8 cellular contexts compared by ENCODE assay signal in genomic region chr17:77429985-77430752, GRCh38.
DNase-seq lines count a peak whose midpoint lies in the region; ATAC-seq and TF ChIP-seq lines count a peak whose summit lies in the region.

No MANE protein-coding gene starts in this region.

- H3K4me1 Mint-ChIP-seq in CD4-positive, alpha-beta T cell (ENCODE audit: low read depth), result peaks cover 93% of the 10 kb centered on the region
- peaks cover 74% of the 10 kb centered on the region for H3K4me1 Mint-ChIP-seq in activated naive CD8-positive, alpha-beta T cell treated with anti-CD3 and anti-CD28 coated beads for 36 hours

- H3K79me2 ChIP-seq in SK-N-SH (ENCODE audit: insufficient read depth), result peaks cover 69% of the 10 kb centered on the region

- peak; percentile 80 to 98 for TF ChIP-seq EP300 in SK-N-SH (IDR thresholded peaks at IDR 0.05; ENCODE audit: borderline replicate concordance in 1 of 2, low read depth in 1 of 2, low read length in 1 of 2)
- TF ChIP-seq EP300 in upper lobe of left lung (IDR thresholded peaks at IDR 0.05), result peak in 1 of 4 donors; percentile 55

- no peak overlapping the region for H2AFZ ChIP-seq in SK-N-SH (ENCODE audit: low read depth)

- no peak for TF ChIP-seq POLR2A in upper lobe of left lung (IDR thresholded peaks at IDR 0.05)

- no peaks in the 10 kb centered on the region for H3K9me3 ChIP-seq in CD4-positive, alpha-beta T cell (ENCODE audit: control insufficient read depth, low read length)
- H3K9me3 ChIP-seq in SK-N-SH (no peaks in the 10 kb centered on the region), upper lobe of left lung (no peaks in the 10 kb centered on the region)

- CTCF ChIA-PET in CD4-positive, alpha-beta T cell (lab: Charles Lee), result interaction anchor here (0.6 to 8.7 kb wide), 32 partner anchors 9 to 105 kb away, joined by 3 to 74 read pairs (median 6); no protein-coding TSS in a partner anchor
- CTCF ChIA-PET in SK-N-SH (lab: Yijun Ruan, JAX), result interaction anchor here (0.5 to 29.4 kb wide), 63 partner anchors 9 to 895 kb away, joined by 3 to 566 read pairs (median 6); no protein-coding TSS in a partner anchor

- peak; percentile 98 for TF ChIP-seq RAD21 in SK-N-SH (IDR thresholded peaks at IDR 0.05; ENCODE audit: low read length)

- H4K20me1 ChIP-seq in SK-N-SH (ENCODE audit: insufficient read depth), result peaks cover 3% of the 10 kb centered on the region; the same call in 1 of the 2 replicates

- H3K9me2 ChIP-seq in SK-N-SH, result no peaks in the 10 kb centered on the region

- peaks cover 30% of the 10 kb centered on the region for H3K36me3 Mint-ChIP-seq in CD4-positive, alpha-beta T cell (ENCODE audit: low read depth)
- peaks cover 8% of the 10 kb centered on the region for H3K36me3 Mint-ChIP-seq in activated naive CD8-positive, alpha-beta T cell treated with anti-CD3 and anti-CD28 coated beads for 36 hours

- intact Hi-C loops in CD4-positive, alpha-beta T cell (cut with DNase I, micrococcal nuclease), result loop anchor here (1.0 to 5.0 kb wide), 7 partner anchors 22 to 99 kb away; no protein-coding TSS in a partner anchor
- intact Hi-C loops in head of caudate nucleus (cut with DNase I), result loop anchor here (2.0 to 5.0 kb wide), 2 partner anchors 65 to 98 kb away; no protein-coding TSS in a partner anchor

- no peak overlapping the region for H3K27ac ChIP-seq in CD4-positive, alpha-beta T cell (ENCODE audit: low read depth, low read length)
- H3K27ac ChIP-seq in SK-N-SH (ENCODE audit: low read depth in 2 of 2, low read length in 1 of 2), result peak overlapping the region; percentile 78 to 97
- H3K27ac ChIP-seq in upper lobe of left lung, result peak overlapping the region in 3 of 4 donors; percentile 59 to 83 (median 81)

- H3K27me3 Mint-ChIP-seq in CD4-positive, alpha-beta T cell, result no peaks in the 10 kb centered on the region
- H3K27me3 Mint-ChIP-seq in activated naive CD8-positive, alpha-beta T cell treated with anti-CD3 and anti-CD28 coated beads for 36 hours, result no peaks in the 10 kb centered on the region

- peak overlapping the region; percentile 93 for H3K27ac Mint-ChIP-seq in CD4-positive, alpha-beta T cell
- peak overlapping the region; percentile 58 for H3K27ac Mint-ChIP-seq in activated naive CD8-positive, alpha-beta T cell treated with anti-CD3 and anti-CD28 coated beads for 36 hours

- H3K9ac ChIP-seq in SK-N-SH, result peak overlapping the region; percentile 54; the same call in 1 of the 2 replicates

- no peaks in the 10 kb centered on the region for H3K27me3 ChIP-seq in CD4-positive, alpha-beta T cell (ENCODE audit: control insufficient read depth, insufficient read depth, low read length)
- no peaks in the 10 kb centered on the region for H3K27me3 ChIP-seq in SK-N-SH (ENCODE audit: insufficient read depth)
- no peaks in the 10 kb centered on the region for H3K27me3 ChIP-seq in upper lobe of left lung

- peak; percentile 77 for TF ChIP-seq CTCF in CD4-positive, alpha-beta T cell (IDR thresholded peaks at IDR 0.05)
- TF ChIP-seq CTCF in HFF-Myc (IDR thresholded peaks at IDR 0.05; ENCODE audit: low read depth, low read length, missing control alignments) (peak; percentile 89), SK-N-SH (IDR thresholded peaks at IDR 0.05) (peak; percentile 99), upper lobe of left lung (IDR thresholded peaks at IDR 0.05) (peak; percentile 79 to 86 (median 82))

- peak; percentile 75 to 89 (median 83) for DNase-seq in CD4-positive, alpha-beta T cell
- no peak for DNase-seq in HFF-Myc (ENCODE audit: extremely low read depth, low read depth)
- DNase-seq in SK-N-SH, result peak; percentile 93
- peak; percentile 82 for DNase-seq in activated naive CD8-positive, alpha-beta T cell treated with anti-CD3 and anti-CD28 coated beads for 36 hours
- peak in 41 of 42 donors; percentile 65 to 92 (median 83) for DNase-seq in head of caudate nucleus
- peak; percentile 80 for DNase-seq in pons (ENCODE audit: low spot score)
- DNase-seq in upper lobe of left lung, result peak; percentile 79 to 83

- H3K36me3 ChIP-seq in SK-N-SH (replicated peaks in 1 of 2; ENCODE audit: control insufficient read depth in 1 of 2, insufficient read depth in 2 of 2, low read length in 1 of 2) (peaks cover 0 to 2% of the 10 kb centered on the region in 2 experiments), upper lobe of left lung (no peaks in the 10 kb centered on the region)

- no peaks in the 10 kb centered on the region for H3K9me3 Mint-ChIP-seq in CD4-positive, alpha-beta T cell
- no peaks in the 10 kb centered on the region for H3K9me3 Mint-ChIP-seq in activated naive CD8-positive, alpha-beta T cell treated with anti-CD3 and anti-CD28 coated beads for 36 hours

- ATAC-seq in CD4-positive, alpha-beta T cell (ENCODE audit: poor library complexity), result peak; percentile 46
- ATAC-seq in upper lobe of left lung (ENCODE audit: low FRiP score in 2 of 2) (peak; percentile 74 to 76), HG03571 (IDR thresholded peaks at IDR 0.05; ENCODE audit: unreplicated experiment) (no peak)

- POLR2A ChIA-PET in CD4-positive, alpha-beta T cell (lab: Charles Lee), result interaction anchor here (0.6 to 29.0 kb wide), 19 partner anchors 9 to 98 kb away, joined by 3 to 681 read pairs (median 16); no protein-coding TSS in a partner anchor
- POLR2A ChIA-PET in SK-N-SH (lab: Yijun Ruan, JAX), result interaction anchor here (0.5 to 1.5 kb wide), 12 partner anchors 22 to 528 kb away, joined by 3 to 7 read pairs (median 4); partner anchors contain the start of gene TNRC6C

- H3F3A ChIP-seq in SK-N-SH (replicated peaks; ENCODE audit: insufficient read depth), result peaks cover 45% of the 10 kb centered on the region

- H3K4me3 Mint-ChIP-seq in CD4-positive, alpha-beta T cell, result peak overlapping the region; percentile 62
- H3K4me3 Mint-ChIP-seq in activated naive CD8-positive, alpha-beta T cell treated with anti-CD3 and anti-CD28 coated beads for 36 hours, result peak overlapping the region; percentile 32

- peak overlapping the region; percentile 74 for H3K4me2 ChIP-seq in SK-N-SH

- peaks cover 82 to 87% of the 10 kb centered on the region in 2 experiments for H3K4me1 ChIP-seq in SK-N-SH (ENCODE audit: control insufficient read depth in 1 of 2, insufficient read depth in 2 of 2, low read depth in 1 of 2, low read length in 1 of 2)
- peaks cover 79 to 85% (median 81%) of the 10 kb centered on the region in 4 donors for H3K4me1 ChIP-seq in upper lobe of left lung

- 25% methylated on average over 16 of the region's 16 CpGs for WGBS in SK-N-SH (ENCODE audit: low lambda C conversion rate)
- 39 to 45% methylated on average over 7 to 16 of the region's 16 CpGs for WGBS in upper lobe of left lung, 2 donors

- H3K4me3 ChIP-seq in HFF-Myc (replicated peaks; ENCODE audit: low read depth, low read length) (no peak overlapping the region), SK-N-SH (ENCODE audit: low read depth in 2 of 2, low read length in 1 of 2) (peak overlapping the region in 1 of 2 experiments; percentile 42; a peak in 1 of 4 replicates), upper lobe of left lung (no peak overlapping the region)

TF ChIP-seq in SK-N-SH, 30 proteins besides CTCF, POLR2A, EP300 and RAD21 (continues in another document):
- TF ChIP-seq TAF1 (IDR thresholded peaks at IDR 0.05; ENCODE audit: borderline replicate concordance, low read depth, low read length) (peak; percentile 57; the same call in 1 of the 2 replicates), FOXM1 (IDR thresholded peaks at IDR 0.05; ENCODE audit: low read depth) (peak; percentile 87), SIN3A (IDR thresholded peaks at IDR 0.05; ENCODE audit: borderline replicate concordance, low read depth, low read length) (peak; percentile 99), ELF1 (IDR thresholded peaks at IDR 0.05) (peak; percentile 68), POLR2AphosphoS5 (IDR thresholded peaks at IDR 0.05; ENCODE audit: low read depth, low read length) (peak; percentile 93; the same call in 1 of the 2 replicates), NFIC (IDR thresholded peaks at IDR 0.05; ENCODE audit: borderline replicate concordance) (peak; percentile 97), IRF3 (IDR thresholded peaks at IDR 0.05; ENCODE audit: low read depth, low read length) (0 out of 2 replicates have a peak, but pooled peaks have one; percentile 4), MXI1 (IDR thresholded peaks at IDR 0.05; ENCODE audit: low read depth, low read length) (peak; percentile 76), YY1 (IDR thresholded peaks at IDR 0.05; ENCODE audit: low read depth) (peak; percentile 87; the same call in 1 of the 2 replicates), NRF1 (IDR thresholded peaks at IDR 0.05; ENCODE audit: low read depth, low read length) (no peak), TEAD4 (IDR thresholded peaks at IDR 0.05; ENCODE audit: borderline replicate concordance, insufficient read depth) (peak; percentile 99), GABPA (IDR thresholded peaks at IDR 0.05; ENCODE audit: low read depth) (peak; percentile 55; the same call in 1 of the 2 replicates), FOXJ3 (CRISPR knock-in tag; IDR thresholded peaks at IDR 0.05) (no peak), JUND (IDR thresholded peaks at IDR 0.05) (peak; percentile 99), RFX5 (IDR thresholded peaks at IDR 0.05; ENCODE audit: low read length) (no peak), MEF2A (IDR thresholded peaks at IDR 0.05; ENCODE audit: borderline replicate concordance, low read depth) (no peak; the same call in 1 of the 2 replicates)
